In genomic region chr2:17851731-17852585, GRCh38 we compare ENCODE assay signal across 9 cellular contexts. TPM values are rescaled to one million over a fixed set of nuclear protein-coding genes. Genes with fewer than 3 reads are reported as not detected.
DNase-seq lines count a peak whose midpoint lies in the region; ATAC-seq and TF ChIP-seq lines count a peak whose summit lies in the region.
"Had no signal": no experiment of that assay in that cellular context is flagged by ENCODE, and none has a peak within 500 bp of the region (broad histone marks: within the 10 kb centered on the region; RNA-seq: fewer than 3 reads in every experiment).

No MANE protein-coding gene starts in this region.

- 37% methylated on average over 8 of the region's 9 CpGs for whole genome bisulfite sequencing in mesenchymal stem cell
- WGBS in aorta, 2 donors = 41 to 42% methylated on average over 9 of the region's 9 CpGs

- ATAC-seq in RWPE2 (ENCODE audit: low read depth) = peak; percentile 76
- ATAC-seq in aorta (ENCODE audit: low FRiP score) = peak; percentile 76
- ATAC-seq: naive thymus-derived CD8-positive, alpha-beta T cell had no signal

- peak; percentile 88 for TF ChIP-seq CTCF in RWPE2 (IDR thresholded peaks at IDR 0.05; ENCODE audit: poor library complexity, severe bottlenecking)

- no peak overlapping the region for H2BK120ac ChIP-seq in mesenchymal stem cell (ENCODE audit: low read depth, low read length)

- H2AK5ac ChIP-seq in mesenchymal stem cell (ENCODE audit: low read length, severe bottlenecking) = no peak overlapping the region

- H3K4me3 ChIP-seq in H7 (ENCODE audit: insufficient read depth, low read depth, low read length) (no peak overlapping the region), RWPE2 (ENCODE audit: severe bottlenecking) (no peak overlapping the region), mesenchymal stem cell (ENCODE audit: insufficient read depth in 1 of 2, low read depth in 1 of 2, low read length in 2 of 2) (no peak overlapping the region), aorta (ENCODE audit: low read length in 2 of 2) (no peak overlapping the region)

- no peak overlapping the region for H3K4ac ChIP-seq in mesenchymal stem cell (ENCODE audit: low read depth in 1 of 2, low read length in 2 of 2)

- H3K9me3 ChIP-seq in RWPE2 (ENCODE audit: severe bottlenecking) = no peaks in the 10 kb centered on the region
- no peaks in the 10 kb centered on the region for H3K9me3 ChIP-seq in mesenchymal stem cell (ENCODE audit: control insufficient read depth, low read length)
- H3K9me3 ChIP-seq in aorta (ENCODE audit: control insufficient read depth, low read length) = no peaks in the 10 kb centered on the region

- intact Hi-C loops in aorta (cut with DNase I) = loop anchor here (1.0 to 5.0 kb wide), 4 partner anchors 297 to 525 kb away; no protein-coding TSS in a partner anchor

- H3K79me1 ChIP-seq in mesenchymal stem cell (replicated peaks; ENCODE audit: low read length, poor library complexity, severe bottlenecking) = no peaks in the 10 kb centered on the region

- no peaks in the 10 kb centered on the region for H3K4me1 ChIP-seq in RWPE2 (ENCODE audit: insufficient read depth, poor library complexity, severe bottlenecking)
- H3K4me1 ChIP-seq in mesenchymal stem cell (ENCODE audit: control insufficient read depth, insufficient read depth, low read depth, low read length) = peaks cover under 1% of the 10 kb centered on the region
- H3K4me1 ChIP-seq in aorta (ENCODE audit: control insufficient read depth in 1 of 2, insufficient read depth in 2 of 2, low read length in 2 of 2) = no peaks in the 10 kb centered on the region

- no peak overlapping the region for H2BK15ac ChIP-seq in mesenchymal stem cell (ENCODE audit: low read depth, poor library complexity, severe bottlenecking)

- H4K91ac ChIP-seq in mesenchymal stem cell (ENCODE audit: low read length) = no peak overlapping the region

- no peak overlapping the region for H3K14ac ChIP-seq in mesenchymal stem cell (ENCODE audit: low read length in 2 of 2)

- H3K4me2 ChIP-seq in mesenchymal stem cell (ENCODE audit: low read length, poor library complexity, severe bottlenecking) = no peak overlapping the region

- H4K8ac ChIP-seq in mesenchymal stem cell (ENCODE audit: low read length) = no peak overlapping the region

- no peak overlapping the region for H3K27ac ChIP-seq in RWPE2 (ENCODE audit: poor library complexity, severe bottlenecking)
- H3K27ac ChIP-seq in mesenchymal stem cell (ENCODE audit: low read length, poor library complexity, severe bottlenecking) = no peak overlapping the region
- H3K27ac ChIP-seq in aorta (ENCODE audit: low read depth in 1 of 2, low read length in 2 of 2) = no peak overlapping the region

- H3K23ac ChIP-seq in mesenchymal stem cell (ENCODE audit: low read length in 2 of 2) = no peak overlapping the region

- no peak overlapping the region for H3K18ac ChIP-seq in mesenchymal stem cell (ENCODE audit: low read depth in 1 of 2, low read length in 2 of 2)

- DNase-seq in stimulated activated CD4-positive, alpha-beta T cell treated with anti-CD3 and anti-CD28 coated beads, Interleukin-15, amount 100 ng/mL, for 24 hours = peak; percentile 44
- no peak for DNase-seq in stimulated activated CD4-positive, alpha-beta T cell treated with anti-CD3 and anti-CD28 coated beads, Interleukin-4, amount 100 ng/mL, for 1 hour
- peak; percentile 79 for DNase-seq in H7
- peak; percentile 60 to 71 for DNase-seq in Kasumi-1 (lab: John Stamatoyannopoulos, UW)
- no peak for DNase-seq in RWPE2 (ENCODE audit: low spot score)
- peak; percentile 16 to 53 for DNase-seq in dermis microvascular lymphatic vessel endothelial cell (ENCODE audit: low read depth in 2 of 2)
- peak; percentile 67 for DNase-seq in mesenchymal stem cell
- peak; percentile 68 to 79 for DNase-seq in aorta

- H2AFZ ChIP-seq in mesenchymal stem cell (ENCODE audit: low read depth, low read length) = no peak overlapping the region

- H3K27me3 ChIP-seq in H7 (ENCODE audit: control insufficient read depth, insufficient read depth, low read length) (no peaks in the 10 kb centered on the region), RWPE2 (ENCODE audit: insufficient read depth, poor library complexity, severe bottlenecking) (no peaks in the 10 kb centered on the region), mesenchymal stem cell (ENCODE audit: control insufficient read depth in 1 of 2, insufficient read depth in 1 of 2, low read length in 2 of 2) (peaks cover 0 to 44% of the 10 kb centered on the region in 2 experiments), aorta (ENCODE audit: control insufficient read depth in 1 of 2, insufficient read depth in 2 of 2, low read length in 1 of 2) (no peaks in the 10 kb centered on the region)

- no peaks in the 10 kb centered on the region for H3K36me3 ChIP-seq in H7 (replicated peaks; ENCODE audit: control insufficient read depth, insufficient read depth, low read length)
- H3K36me3 ChIP-seq in RWPE2 (ENCODE audit: low read depth) = no peaks in the 10 kb centered on the region
- no peaks in the 10 kb centered on the region for H3K36me3 ChIP-seq in mesenchymal stem cell (ENCODE audit: control insufficient read depth in 1 of 2, insufficient read depth in 2 of 2, low read depth in 1 of 2, low read length in 2 of 2)
- H3K36me3 ChIP-seq in aorta (ENCODE audit: control insufficient read depth in 1 of 2, insufficient read depth in 2 of 2, low read length in 1 of 2) = no peaks in the 10 kb centered on the region

- no peak overlapping the region for H3K9ac ChIP-seq in mesenchymal stem cell (ENCODE audit: low read length)

- peak overlapping the region in 1 of 2 experiments; percentile 35 for H2BK12ac ChIP-seq in mesenchymal stem cell (ENCODE audit: low read length in 2 of 2)

- H2BK5ac ChIP-seq in mesenchymal stem cell (ENCODE audit: low read depth, low read length, poor library complexity, severe bottlenecking) = no peak overlapping the region

RNA-seq across cellular contexts. Expression of gene KCNS3, which starts 26.5 kb away (rescaled TPM):
- 26.2 and 31.2 TPM in 2 replicates for total RNA-seq in H7 (2014; rRNA removed; shearing (Covaris generic))
- 0.25 and 0.39 TPM in 2 replicates for total RNA-seq in dermis microvascular lymphatic vessel endothelial cell
- polyA plus RNA-seq in mesenchymal stem cell (2013, experiment 1 of 2) = 5.2 TPM
- 5.2 TPM for polyA plus RNA-seq in mesenchymal stem cell (2013, experiment 2 of 2)
- total RNA-seq in aorta = 10 to 100 TPM in 1 of 2 donors, 1 to 10 TPM in 1; 8.8 to 13.7 TPM
- polyA plus RNA-seq in aorta = 10 to 100 TPM in 1 of 2 donors, 1 to 10 TPM in 1; 5.4 to 15.0 TPM
- total RNA-seq: naive thymus-derived CD8-positive, alpha-beta T cell had no signal
- polyA plus RNA-seq: naive thymus-derived CD8-positive, alpha-beta T cell had no signal

RNA-seq across cellular contexts. Expression of gene MSGN1, which starts 35.7 kb away (rescaled TPM):
- not detected in 2 replicates for total RNA-seq in H7 (2014; rRNA removed; shearing (Covaris generic))
- total RNA-seq in dermis microvascular lymphatic vessel endothelial cell = not detected in 2 replicates
- not detected for polyA plus RNA-seq in mesenchymal stem cell (2013, experiment 1 of 2)
- polyA plus RNA-seq in mesenchymal stem cell (2013, experiment 2 of 2) = not detected
- not detected for total RNA-seq in aorta
- not detected for polyA plus RNA-seq in aorta
- total RNA-seq: naive thymus-derived CD8-positive, alpha-beta T cell had no signal
- polyA plus RNA-seq: naive thymus-derived CD8-positive, alpha-beta T cell had no signal

Comparison
In these comparisons a context has a peak if more than half of its experiments do, and no peak if none do; other contexts are left out.
1. DNase-seq: peak in stimulated activated CD4-positive, alpha-beta T cell treated with anti-CD3 and anti-CD28 coated beads, Interleukin-15, amount 100 ng/mL, for 24 hours (single experiment), H7 (single experiment), Kasumi-1 (2 of 2), dermis microvascular lymphatic vessel endothelial cell (2 of 2), mesenchymal stem cell (single experiment) and aorta (2 of 2); none in stimulated activated CD4-positive, alpha-beta T cell treated with anti-CD3 and anti-CD28 coated beads, Interleukin-4, amount 100 ng/mL, for 1 hour (single experiment) and RWPE2 (single experiment).